In the genomic region with DNA sequence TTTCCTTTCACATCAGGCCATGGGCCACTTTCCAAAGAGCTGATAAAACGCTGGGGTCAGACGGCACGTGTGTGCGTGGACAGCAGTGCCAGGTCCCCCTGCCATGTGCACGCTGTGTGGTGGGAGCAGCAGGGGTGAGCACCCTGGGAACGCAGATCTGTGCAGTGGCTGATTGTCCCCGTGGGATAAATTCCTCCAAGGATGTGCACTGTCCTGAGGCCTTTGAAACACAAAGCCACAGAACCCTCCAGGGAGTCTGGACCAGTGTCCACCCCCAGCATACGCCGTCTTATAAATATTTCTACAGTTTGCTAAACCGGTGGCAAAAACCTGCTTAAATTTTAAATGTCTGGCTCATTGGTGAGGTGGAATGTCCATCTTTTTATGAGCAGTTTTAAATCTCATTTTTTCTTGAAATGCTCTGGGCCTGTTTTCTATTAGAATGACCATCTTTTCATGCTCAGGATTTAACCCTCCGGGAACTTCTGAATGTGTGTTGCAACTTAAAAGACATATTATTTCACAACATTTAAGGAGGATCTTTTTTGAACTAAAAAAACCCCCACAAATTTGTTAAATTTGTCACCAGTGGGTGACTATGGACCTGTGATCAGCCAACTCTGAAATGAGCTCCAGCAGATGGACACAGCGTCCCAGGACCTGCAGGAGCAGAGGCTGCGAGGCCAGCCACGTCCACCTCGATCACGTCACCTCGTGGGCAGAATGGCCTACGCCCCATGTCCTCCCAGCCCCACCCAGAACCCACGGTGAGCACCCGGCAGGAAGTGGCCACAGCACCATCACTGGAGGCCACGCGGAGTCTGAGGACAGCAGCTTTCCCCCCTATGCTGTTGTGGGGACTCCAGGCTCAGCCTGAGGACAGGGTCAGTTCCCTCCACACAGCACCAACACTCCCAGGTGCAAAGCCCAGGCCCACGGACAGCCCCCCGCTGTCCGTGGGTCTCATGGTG, we compare ENCODE assay signal across 8 cellular contexts.
DNase-seq lines count a peak whose midpoint lies in the region; ATAC-seq and TF ChIP-seq lines count a peak whose summit lies in the region.

No MANE protein-coding gene starts in this region.

- no peaks in the 10 kb centered on the region for H3K27me3 ChIP-seq in psoas muscle (ENCODE audit: insufficient read depth in 3 of 3, low read length in 2 of 3)

- H3K4me1 Mint-ChIP-seq in activated naive CD4-positive, alpha-beta T cell treated with anti-CD3 and anti-CD28 coated beads, Interleukin-2, amount 50 U/mL, for 24 hours: peaks cover 68% of the 10 kb centered on the region
- H3K4me1 Mint-ChIP-seq in activated CD4-positive, alpha-beta memory T cell treated with anti-CD3 and anti-CD28 coated beads, Interleukin-2, amount 10 ng/mL, durations not matched to agents 7 days and 5 days: peaks cover 61% of the 10 kb centered on the region

- CTCF ChIA-PET in activated CD4-positive, alpha-beta memory T cell treated with anti-CD3 and anti-CD28 coated beads, Interleukin-2, amount 10 ng/mL, durations not matched to agents 7 days and 5 days (lab: Charles Lee): no interaction called here

- no peak for TF ChIP-seq CTCF in psoas muscle (IDR thresholded peaks at IDR 0.05)

- ATAC-seq in psoas muscle (peak; percentile 16 to 53 (median 36)), HG03159 (IDR thresholded peaks at IDR 0.05; ENCODE audit: unreplicated experiment) (no peak), HG02610 (IDR thresholded peaks at IDR 0.05; ENCODE audit: unreplicated experiment) (no peak)

- DNase-seq in activated naive CD4-positive, alpha-beta T cell (lab: John Stamatoyannopoulos, UW): no peak
- DNase-seq in activated CD4-positive, alpha-beta memory T cell treated with anti-CD3 and anti-CD28 coated beads, Interleukin-2, amount 10 ng/mL, durations not matched to agents 7 days and 5 days: no peak
- DNase-seq in globus pallidus (ENCODE audit: low spot score) (peak; percentile 43), psoas muscle (peak; percentile 81 to 87)
- no peak for DNase-seq in activated CD4-positive, CD25-positive, alpha-beta regulatory T cell treated with anti-CD3 and anti-CD28 coated beads, Interleukin-2, amount 50 U/mL, for 72 hours

- H3K27ac Mint-ChIP-seq in activated naive CD4-positive, alpha-beta T cell treated with anti-CD3 and anti-CD28 coated beads, Interleukin-2, amount 50 U/mL, for 24 hours: peak overlapping the region; percentile 97
- peak overlapping the region; percentile 89 for H3K27ac Mint-ChIP-seq in activated CD4-positive, alpha-beta memory T cell treated with anti-CD3 and anti-CD28 coated beads, Interleukin-2, amount 10 ng/mL, durations not matched to agents 7 days and 5 days

- H3K4me1 ChIP-seq in psoas muscle: peaks cover 53% of the 10 kb centered on the region

- H3K27ac ChIP-seq in psoas muscle: peak overlapping the region; percentile 97

- peak overlapping the region; percentile 87 for H3K4me3 Mint-ChIP-seq in activated naive CD4-positive, alpha-beta T cell treated with anti-CD3 and anti-CD28 coated beads, Interleukin-2, amount 50 U/mL, for 24 hours
- peak overlapping the region; percentile 67 for H3K4me3 Mint-ChIP-seq in activated CD4-positive, alpha-beta memory T cell treated with anti-CD3 and anti-CD28 coated beads, Interleukin-2, amount 10 ng/mL, durations not matched to agents 7 days and 5 days

- intact Hi-C loops in psoas muscle (cut with DNase I): loop anchor here in 1 of 2 donors (5.0 kb wide), 1 partner anchor 38 kb away; no protein-coding TSS in a partner anchor

- no peaks in the 10 kb centered on the region for H3K9me3 ChIP-seq in psoas muscle

- peaks cover 4% of the 10 kb centered on the region for H3K36me3 Mint-ChIP-seq in activated naive CD4-positive, alpha-beta T cell treated with anti-CD3 and anti-CD28 coated beads, Interleukin-2, amount 50 U/mL, for 24 hours
- peaks cover 40% of the 10 kb centered on the region for H3K36me3 Mint-ChIP-seq in activated CD4-positive, alpha-beta memory T cell treated with anti-CD3 and anti-CD28 coated beads, Interleukin-2, amount 10 ng/mL, durations not matched to agents 7 days and 5 days (ENCODE audit: low read depth)

- H3K27me3 Mint-ChIP-seq in activated naive CD4-positive, alpha-beta T cell treated with anti-CD3 and anti-CD28 coated beads, Interleukin-2, amount 50 U/mL, for 24 hours: no peaks in the 10 kb centered on the region
- no peaks in the 10 kb centered on the region for H3K27me3 Mint-ChIP-seq in activated CD4-positive, alpha-beta memory T cell treated with anti-CD3 and anti-CD28 coated beads, Interleukin-2, amount 10 ng/mL, durations not matched to agents 7 days and 5 days

- peak overlapping the region; percentile 66 for H3K4me3 ChIP-seq in psoas muscle

- POLR2A ChIA-PET in activated CD4-positive, alpha-beta memory T cell treated with anti-CD3 and anti-CD28 coated beads, Interleukin-2, amount 10 ng/mL, durations not matched to agents 7 days and 5 days (lab: Charles Lee): interaction anchor here (2.6 kb wide), 1 partner anchor 47 kb away, joined by 20 read pairs; no protein-coding TSS in a partner anchor

- H3K36me3 ChIP-seq in psoas muscle (ENCODE audit: insufficient read depth in 1 of 2, low read depth in 1 of 2): no peaks in the 10 kb centered on the region

- WGBS in psoas muscle, 3 donors: 36 to 50% (median 37%) methylated on average over 25 of the region's 25 CpGs

- H3K9me3 Mint-ChIP-seq in activated naive CD4-positive, alpha-beta T cell treated with anti-CD3 and anti-CD28 coated beads, Interleukin-2, amount 50 U/mL, for 24 hours: no peaks in the 10 kb centered on the region
- H3K9me3 Mint-ChIP-seq in activated CD4-positive, alpha-beta memory T cell treated with anti-CD3 and anti-CD28 coated beads, Interleukin-2, amount 10 ng/mL, durations not matched to agents 7 days and 5 days: no peaks in the 10 kb centered on the region

Comparison
In these comparisons a context has a peak if more than half of its experiments do, and no peak if none do; other contexts are left out.
1. DNase-seq: peak in globus pallidus (single experiment) and psoas muscle (2 of 2); none in activated naive CD4-positive, alpha-beta T cell (0 of 4), activated CD4-positive, alpha-beta memory T cell treated with anti-CD3 and anti-CD28 coated beads, Interleukin-2, amount 10 ng/mL, durations not matched to agents 7 days and 5 days (single experiment) and activated CD4-positive, CD25-positive, alpha-beta regulatory T cell treated with anti-CD3 and anti-CD28 coated beads, Interleukin-2, amount 50 U/mL, for 72 hours (single experiment).
2. ATAC-seq: peak in psoas muscle (4 of 4); none in HG03159 (single experiment) and HG02610 (single experiment).